8 cellular contexts compared by ENCODE assay signal in genomic region chr1:170073893-170074249, GRCh38. TPM values are rescaled to one million over a fixed set of nuclear protein-coding genes. Genes with fewer than 3 reads are reported as not detected.
A peak's percentile ranks its signal among the peaks of the same experiment; 100 is the strongest.
DNase-seq lines count a peak whose midpoint lies in the region; ATAC-seq, FAIRE-seq and TF ChIP-seq lines count a peak whose summit lies in the region.

No MANE protein-coding gene starts in this region.

- no peaks in the 10 kb centered on the region for H3K27me3 Mint-ChIP-seq in CD8-positive, alpha-beta memory T cell

- no peak for ATAC-seq in GM19452 (IDR thresholded peaks at IDR 0.05; ENCODE audit: unreplicated experiment)

- H3K4me2 ChIP-seq in endothelial cell of umbilical vein (ENCODE audit: insufficient read depth, low read length) (peak overlapping the region; percentile 90), osteoblast (ENCODE audit: insufficient read depth, low read length) (peak overlapping the region; percentile 86)

- TF ChIP-seq POLR2A in endothelial cell of umbilical vein (IDR thresholded peaks at IDR 0.05; ENCODE audit: low read depth, low read length): no peak

- H3K27ac Mint-ChIP-seq in CD8-positive, alpha-beta memory T cell: peak overlapping the region; percentile 81 to 98 (median 94)

- H3K4me3 ChIP-seq in CD8-positive, alpha-beta memory T cell (ENCODE audit: low read length): peak overlapping the region; percentile 70
- H3K4me3 ChIP-seq in NT2/D1 (ENCODE audit: insufficient read length, low read depth): peak overlapping the region; percentile 79
- H3K4me3 ChIP-seq in endothelial cell of umbilical vein (replicated peaks in 1 of 3; ENCODE audit: insufficient read depth in 1 of 3, low read depth in 1 of 3, low read length in 3 of 3): peak overlapping the region; percentile 41 to 77 (median 65)
- peak overlapping the region; percentile 90 for H3K4me3 ChIP-seq in osteoblast (ENCODE audit: insufficient read depth, low read length)

- no peaks in the 10 kb centered on the region for H3K27me3 ChIP-seq in CD8-positive, alpha-beta memory T cell (ENCODE audit: insufficient read depth, low read length, poor library complexity, severe bottlenecking)
- H3K27me3 ChIP-seq in NT2/D1 (ENCODE audit: insufficient read depth, insufficient read length): no peaks in the 10 kb centered on the region
- no peaks in the 10 kb centered on the region for H3K27me3 ChIP-seq in endothelial cell of umbilical vein (ENCODE audit: control insufficient read depth in 2 of 2, insufficient read depth in 2 of 2, low read length in 2 of 2)
- H3K27me3 ChIP-seq in osteoblast (ENCODE audit: insufficient read depth, low read length): no peaks in the 10 kb centered on the region

- POLR2A ChIA-PET in CD8-positive, alpha-beta memory T cell (lab: Charles Lee): interaction anchor here (1.0 to 1.7 kb wide), 2 partner anchors 8 to 180 kb away, joined by 4 to 12 read pairs; partner anchors contain the start of gene SCYL3
- POLR2A ChIA-PET in endothelial cell of umbilical vein (lab: Charles Lee): no interaction called here

- peaks cover 34% of the 10 kb centered on the region for H3K4me1 ChIP-seq in CD8-positive, alpha-beta memory T cell (ENCODE audit: insufficient read depth, low read length)
- no peaks in the 10 kb centered on the region for H3K4me1 ChIP-seq in NT2/D1 (ENCODE audit: insufficient read depth, insufficient read length)
- peaks cover 7% of the 10 kb centered on the region for H3K4me1 ChIP-seq in endothelial cell of umbilical vein (ENCODE audit: control insufficient read depth, extremely low read depth, insufficient read depth, low read length)
- H3K4me1 ChIP-seq in osteoblast (ENCODE audit: insufficient read depth, low read length): peaks cover 9% of the 10 kb centered on the region

- no peaks in the 10 kb centered on the region for H3K9me3 ChIP-seq in CD8-positive, alpha-beta memory T cell (ENCODE audit: low read length)
- H3K9me3 ChIP-seq in NT2/D1 (ENCODE audit: insufficient read depth, low read length) (peaks cover 22% of the 10 kb centered on the region), endothelial cell of umbilical vein (replicated peaks; ENCODE audit: control insufficient read depth, insufficient read depth, low read length) (no peaks in the 10 kb centered on the region), osteoblast (ENCODE audit: low read depth, low read length) (no peaks in the 10 kb centered on the region)

- FAIRE-seq in endothelial cell of umbilical vein (lab: Jason Lieb, UNC): no peak

- H4K20me1 ChIP-seq in endothelial cell of umbilical vein (replicated peaks; ENCODE audit: control insufficient read depth, extremely low read depth, insufficient read depth, low read length) (no peaks in the 10 kb centered on the region), osteoblast (ENCODE audit: insufficient read depth, low read length) (no peaks in the 10 kb centered on the region)

- peak overlapping the region; percentile 81 for H3K9ac ChIP-seq in NT2/D1 (ENCODE audit: insufficient read length, low read depth)
- H3K9ac ChIP-seq in endothelial cell of umbilical vein (replicated peaks; ENCODE audit: extremely low read depth, insufficient read depth, low read length): peak overlapping the region; percentile 46

- peak overlapping the region; percentile 90 for H2AFZ ChIP-seq in endothelial cell of umbilical vein (ENCODE audit: low read depth, low read length)
- H2AFZ ChIP-seq in osteoblast (ENCODE audit: low read length): peak overlapping the region; percentile 98

- H3K27ac ChIP-seq in CD8-positive, alpha-beta memory T cell (ENCODE audit: low read depth, low read length): peak overlapping the region; percentile 66
- H3K27ac ChIP-seq in endothelial cell of umbilical vein (ENCODE audit: insufficient read depth, low read depth, low read length): peak overlapping the region; percentile 2
- peak overlapping the region; percentile 78 for H3K27ac ChIP-seq in osteoblast (ENCODE audit: low read depth, low read length)

- peaks cover 60 to 70% (median 65%) of the 10 kb centered on the region in 3 donors for H3K4me1 Mint-ChIP-seq in CD8-positive, alpha-beta memory T cell

- DNase-seq in CD8-positive, alpha-beta memory T cell: no peak
- DNase-seq in NT2/D1 (ENCODE audit: low read depth, low spot score) (no peak), endothelial cell of umbilical vein (ENCODE audit: low read depth, low spot score) (no peak), osteoblast (ENCODE audit: insufficient read length, low spot score, missing footprints) (no peak), SIG-M5 treated with dmso at 0.1 percent for 504 hours (lab: John Stamatoyannopoulos, UW; ENCODE audit: unreplicated experiment) (no peak), DMS53 (lab: John Stamatoyannopoulos, UW) (no peak)
- no peak for DNase-seq in effector CD4-positive, alpha-beta T cell

- BruUV-seq in endothelial cell of umbilical vein (replicated peaks; lab: Mats Ljungman, UMichigan): no TSS peak

- dilution Hi-C loops in endothelial cell of umbilical vein (cut with MboI; ENCODE audit: extremely low pct_ligation_motif_present, low sequenced_read_pairs): no loop called here

- H3K9me1 ChIP-seq in endothelial cell of umbilical vein (replicated peaks; ENCODE audit: control insufficient read depth, extremely low read depth, insufficient read depth, low read length): no peaks in the 10 kb centered on the region

- CTCF ChIA-PET in CD8-positive, alpha-beta memory T cell (lab: Charles Lee): interaction anchor here (1.0 kb wide), 2 partner anchors 42 to 183 kb away, joined by 3 read pairs; no protein-coding TSS in a partner anchor
- CTCF ChIA-PET in endothelial cell of umbilical vein (lab: Charles Lee): interaction anchor here (0.9 to 1.8 kb wide), 4 partner anchors 8 to 362 kb away, joined by 3 to 5 read pairs (median 3); no protein-coding TSS in a partner anchor

- H3K36me3 ChIP-seq in CD8-positive, alpha-beta memory T cell (ENCODE audit: insufficient read depth, low read length): no peaks in the 10 kb centered on the region
- no peaks in the 10 kb centered on the region for H3K36me3 ChIP-seq in NT2/D1 (ENCODE audit: insufficient read depth, insufficient read length, low read length)
- no peaks in the 10 kb centered on the region for H3K36me3 ChIP-seq in endothelial cell of umbilical vein (ENCODE audit: control insufficient read depth in 2 of 2, extremely low read depth in 1 of 2, insufficient read depth in 2 of 2, low read length in 2 of 2)
- no peaks in the 10 kb centered on the region for H3K36me3 ChIP-seq in osteoblast (ENCODE audit: insufficient read depth, low read length)

- peaks cover 2% of the 10 kb centered on the region for H3K79me2 ChIP-seq in endothelial cell of umbilical vein (ENCODE audit: control insufficient read depth, insufficient read depth, low read length)
- peaks cover 46% of the 10 kb centered on the region for H3K79me2 ChIP-seq in osteoblast (ENCODE audit: insufficient read depth, low read length)

- H3K36me3 Mint-ChIP-seq in CD8-positive, alpha-beta memory T cell: peaks cover 5 to 7% (median 5%) of the 10 kb centered on the region in 3 donors

- no peak for TF ChIP-seq CTCF in endothelial cell of umbilical vein (IDR thresholded peaks at IDR 0.05; ENCODE audit: extremely low read depth in 1 of 2, insufficient read depth in 1 of 2, low read depth in 1 of 2, low read length in 2 of 2)
- TF ChIP-seq CTCF in osteoblast (IDR thresholded peaks at IDR 0.05; ENCODE audit: extremely low read depth, low read depth, low read length): no peak

- peak overlapping the region; percentile 85 to 98 (median 91) for H3K4me3 Mint-ChIP-seq in CD8-positive, alpha-beta memory T cell

- peaks cover 0 to 7% (median 3%) of the 10 kb centered on the region in 5 donors for H3K9me3 Mint-ChIP-seq in CD8-positive, alpha-beta memory T cell

- intact Hi-C loops in endothelial cell of umbilical vein (cut with micrococcal nuclease): loop anchor here (1.0 to 10.0 kb wide), 4 partner anchors 145 to 591 kb away; partner anchors contain the start of genes GORAB and PRRX1

TF ChIP-seq in endothelial cell of umbilical vein, 7 proteins besides CTCF, POLR2A, EP300 and RAD21:
- TF ChIP-seq GATA2 (IDR thresholded peaks at IDR 0.05; ENCODE audit: insufficient read depth, insufficient read length, low read depth, low read length): no peak
- TF ChIP-seq MAX (IDR thresholded peaks at IDR 0.05; ENCODE audit: insufficient read depth, insufficient read length): no peak
- no peak for TF ChIP-seq POLR2AphosphoS5 (IDR thresholded peaks at IDR 0.05; ENCODE audit: insufficient read depth, low read depth, low read length)
- TF ChIP-seq FOS (IDR thresholded peaks at IDR 0.05; ENCODE audit: borderline replicate concordance, insufficient read depth, low read length): no peak
- no peak for TF ChIP-seq MYC (IDR thresholded peaks at IDR 0.05; ENCODE audit: low read depth, low read length)
- no peak for TF ChIP-seq EZH2 (IDR thresholded peaks at IDR 0.05; ENCODE audit: borderline replicate concordance, low read depth, low read length, severe bottlenecking)
- no peak for TF ChIP-seq JUN (IDR thresholded peaks at IDR 0.05; ENCODE audit: borderline replicate concordance, insufficient read depth, insufficient read length, low read depth)
TF ChIP-seq in endothelial cell of umbilical vein: peak in this region for 0.

RNA-seq across cellular contexts. Expression of gene KIFAP3, which starts 0.6 kb away (rescaled TPM):
- total RNA-seq in CD8-positive, alpha-beta memory T cell: 10 to 100 TPM; 23.2 to 23.8 TPM
- 17.4 TPM for polyA plus RNA-seq in CD8-positive, alpha-beta memory T cell
- 17.5 and 19.6 TPM in 2 replicates for total RNA-seq in endothelial cell of umbilical vein
- 5.0 and 6.4 TPM in 2 replicates for polyA plus RNA-seq in endothelial cell of umbilical vein
- polyA plus RNA-seq in endothelial cell of umbilical vein (2011; cell fraction: cytosol; rRNA removed): 8.4 and 8.7 TPM in 2 replicates
- polyA plus RNA-seq in endothelial cell of umbilical vein (2011; cell fraction: nucleus; rRNA removed): 9.0 and 11.7 TPM in 2 replicates
- 19.4 and 21.1 TPM in 2 replicates for polyA plus RNA-seq in endothelial cell of umbilical vein (2012)
- polyA minus RNA-seq in endothelial cell of umbilical vein: 8.3 and 8.4 TPM in 2 replicates
- 5.1 TPM for polyA minus RNA-seq in endothelial cell of umbilical vein (2011; cell fraction: cytosol; rRNA and poly(A)+ RNA removed)
- polyA minus RNA-seq in endothelial cell of umbilical vein (2011; cell fraction: nucleus; rRNA and poly(A)+ RNA removed): 17.0 and 18.4 TPM in 2 replicates
- 44.9 and 50.4 TPM in 2 replicates for total RNA-seq in osteoblast

Comparison
In these comparisons a context has a peak if more than half of its experiments do, and no peak if none do; other contexts are left out.
1. H3K27ac ChIP-seq: peak in every context shown above with its lines; median percentile 78 in osteoblast; 66 in CD8-positive, alpha-beta memory T cell; 2 in endothelial cell of umbilical vein.